Comparison of ENCODE assay signal across 17 cellular contexts in genomic region chr18:35862115-35862640, GRCh38.
DNase-seq lines count a peak whose midpoint lies in the region; ATAC-seq and TF ChIP-seq lines count a peak whose summit lies in the region.
"Had no signal": no experiment of that assay in that cellular context is flagged by ENCODE, and none has a peak within 500 bp of the region (broad histone marks: within the 10 kb centered on the region; RNA-seq: fewer than 3 reads in every experiment).

No MANE protein-coding gene starts in this region.

- no peak overlapping the region; the same call in 1 of the 2 replicates for H4K5ac ChIP-seq in IMR-90 (ENCODE audit: low read depth, low read length)

- TF ChIP-seq CTCF in IMR-90 (conservative IDR thresholded peaks at IDR 0.05; ENCODE audit: low read depth, low read length) (no peak), endodermal cell (conservative IDR thresholded peaks at IDR 0.05) (no peak), left lung (IDR thresholded peaks at IDR 0.05) (no peak), esophagus squamous epithelium (IDR thresholded peaks at IDR 0.05) (no peak), lower lobe of right lung (IDR thresholded peaks at IDR 0.05) (no peak)

- H3K23ac ChIP-seq in IMR-90 (ENCODE audit: low read depth, low read length) (no peak overlapping the region), neuronal stem cell (ENCODE audit: low read depth, low read length, poor library complexity) (no peak overlapping the region)

- no peak overlapping the region for H2BK12ac ChIP-seq in neuronal stem cell (ENCODE audit: low read length)

- H3K4me1 ChIP-seq in IMR-90 (ENCODE audit: control insufficient read depth, insufficient read depth, low read length) (no peaks in the 10 kb centered on the region), endodermal cell (ENCODE audit: control insufficient read depth, insufficient read depth, low read length) (peaks cover 4% of the 10 kb centered on the region), neuronal stem cell (ENCODE audit: control insufficient read depth in 2 of 2, insufficient read depth in 1 of 2, low read depth in 1 of 2, low read length in 2 of 2) (peaks cover 6 to 11% of the 10 kb centered on the region in 2 donors), left lung (no peaks in the 10 kb centered on the region), esophagus squamous epithelium (peaks cover 0 to 6% (median 2%) of the 10 kb centered on the region in 3 donors), lower lobe of right lung (no peaks in the 10 kb centered on the region)
- H3K4me1 ChIP-seq: prostate gland, suprapubic skin had no signal

- H3K4ac ChIP-seq in IMR-90 (ENCODE audit: low read depth, low read length) (no peak overlapping the region), neuronal stem cell (ENCODE audit: low read length) (no peak overlapping the region)

- no peak for DNase-seq in IMR-90
- peak; percentile 39 for DNase-seq in endodermal cell
- DNase-seq in neuronal stem cell (ENCODE audit: low spot score): no peak
- DNase-seq in left lung: no peak
- no peak for DNase-seq in NCI-H524 treated with DMSO at 0.1 percent for 48 hours (lab: John Stamatoyannopoulos, UW)
- DNase-seq in esophagus squamous epithelium (lab: John Stamatoyannopoulos, UW): no peak
- no peak for DNase-seq in lower lobe of right lung
- DNase-seq: CD4-positive, CD25-positive, alpha-beta regulatory T cell; dorsolateral prefrontal cortex; GF-D8; NCI-H2029 treated with DMSO at 0.1 percent for 48 hours; PC-3 had no signal

- no TSS peak for BruUV-seq in IMR-90 (replicated peaks; lab: Mats Ljungman, UMichigan)

- ATAC-seq in GM21423 (IDR thresholded peaks at IDR 0.05; ENCODE audit: unreplicated experiment) (peak; percentile 22), IMR-90 (ENCODE audit: low read depth) (0 out of 2 replicates have a peak, but pooled peaks have one; percentile 14), left lung (no peak), lower lobe of right lung (no peak)
- ATAC-seq: activated CD8-positive, alpha-beta memory T cell treated with anti-CD3 and anti-CD28 coated beads, Interleukin-2, amount 10 ng/mL, durations not matched to agents 7 days and 5 days; PC-3 had no signal

- TF ChIP-seq POLR2A in IMR-90 (IDR thresholded peaks at IDR 0.05; ENCODE audit: low read depth, low read length) (no peak), esophagus squamous epithelium (IDR thresholded peaks at IDR 0.05) (no peak)

- no peak overlapping the region for H2BK5ac ChIP-seq in IMR-90 (ENCODE audit: low read depth, low read length, poor library complexity, severe bottlenecking)
- H2BK5ac ChIP-seq in neuronal stem cell (ENCODE audit: low read length): no peak overlapping the region

- H3K27ac Mint-ChIP-seq in endodermal cell: no peak overlapping the region
- H3K27ac Mint-ChIP-seq: activated CD8-positive, alpha-beta memory T cell treated with anti-CD3 and anti-CD28 coated beads, Interleukin-2, amount 10 ng/mL, durations not matched to agents 7 days and 5 days; CD4-positive, CD25-positive, alpha-beta regulatory T cell; memory B cell had no signal

- no peaks in the 10 kb centered on the region for H3K27me3 Mint-ChIP-seq in endodermal cell (ENCODE audit: insufficient read depth)
- H3K27me3 Mint-ChIP-seq: activated CD8-positive, alpha-beta memory T cell treated with anti-CD3 and anti-CD28 coated beads, Interleukin-2, amount 10 ng/mL, durations not matched to agents 7 days and 5 days; memory B cell had no signal

- no peak overlapping the region for H2AK5ac ChIP-seq in IMR-90 (ENCODE audit: low read depth, low read length)
- no peak overlapping the region for H2AK5ac ChIP-seq in neuronal stem cell (ENCODE audit: low read depth, low read length)

- H3K4me1 Mint-ChIP-seq in endodermal cell: peaks cover 17% of the 10 kb centered on the region
- H3K4me1 Mint-ChIP-seq: CD4-positive, CD25-positive, alpha-beta regulatory T cell had no signal

- H3K4me2 ChIP-seq in IMR-90 (ENCODE audit: low read depth, low read length) (no peak overlapping the region), neuronal stem cell (ENCODE audit: insufficient read depth, low read length, poor library complexity, severe bottlenecking) (no peak overlapping the region)

- no peak overlapping the region for H2BK120ac ChIP-seq in IMR-90 (ENCODE audit: low read depth, low read length)
- H2BK120ac ChIP-seq in neuronal stem cell (ENCODE audit: low read depth, low read length): no peak overlapping the region

- H4K8ac ChIP-seq in IMR-90 (ENCODE audit: low read depth in 2 of 2, low read length in 2 of 2) (no peak overlapping the region), neuronal stem cell (ENCODE audit: low read depth, low read length) (no peak overlapping the region)

- no peaks in the 10 kb centered on the region for H4K20me1 ChIP-seq in IMR-90 (ENCODE audit: insufficient read depth, low read length)

- WGBS in IMR-90 (ENCODE audit: extremely low coverage in 2 of 2, insufficient read length in 1 of 2), 2 experiments: no CpG with 5 or more reads among the region's 4 CpGs
- WGBS in endodermal cell (ENCODE audit: insufficient coverage in 1 of 2, insufficient read length in 1 of 2), 2 experiments: 64 to 84% methylated on average over 1 to 4 of the region's 4 CpGs
- no CpG with 5 or more reads among the region's 4 CpGs for WGBS in neuronal stem cell (ENCODE audit: extremely low coverage in 2 of 2, insufficient read length in 2 of 2, insufficient replicate concordance in 1 of 2), 2 donors
- 40 to 42% methylated on average over 4 of the region's 4 CpGs for WGBS in esophagus squamous epithelium, 2 donors

- POLR2A ChIA-PET in IMR-90 (lab: Charles Lee; ENCODE audit: unreplicated experiment): no interaction called here

- intact Hi-C loops in IMR-90 (cut with micrococcal nuclease) (no loop called here), left lung (cut with DNase I) (no loop called here), esophagus squamous epithelium (cut with DNase I) (no loop called here), lower lobe of right lung (cut with DNase I) (no loop called here)

- H3K18ac ChIP-seq in IMR-90 (ENCODE audit: low read depth, low read length) (no peak overlapping the region), neuronal stem cell (ENCODE audit: low read length) (no peak overlapping the region)

- no peaks in the 10 kb centered on the region for H3K9me3 ChIP-seq in IMR-90 (ENCODE audit: control insufficient read depth, insufficient read depth, low read length)
- H3K9me3 ChIP-seq in endodermal cell (ENCODE audit: control insufficient read depth, low read length): no peaks in the 10 kb centered on the region
- no peaks in the 10 kb centered on the region for H3K9me3 ChIP-seq in neuronal stem cell (replicated peaks in 1 of 2; ENCODE audit: control insufficient read depth in 2 of 2, insufficient read depth in 1 of 2, low read depth in 1 of 2, low read length in 2 of 2)
- H3K9me3 ChIP-seq in left lung: no peaks in the 10 kb centered on the region
- no peaks in the 10 kb centered on the region for H3K9me3 ChIP-seq in esophagus squamous epithelium
- no peaks in the 10 kb centered on the region for H3K9me3 ChIP-seq in lower lobe of right lung
- H3K9me3 ChIP-seq: prostate gland, suprapubic skin had no signal

- no peaks in the 10 kb centered on the region for H3K27me3 ChIP-seq in IMR-90 (ENCODE audit: control insufficient read depth, insufficient read depth, low read length)
- no peaks in the 10 kb centered on the region for H3K27me3 ChIP-seq in endodermal cell (ENCODE audit: control insufficient read depth, insufficient read depth, low read length, poor library complexity, severe bottlenecking)
- H3K27me3 ChIP-seq in neuronal stem cell (ENCODE audit: control insufficient read depth in 3 of 3, insufficient read depth in 3 of 3, low read depth in 1 of 3, low read length in 3 of 3): no peaks in the 10 kb centered on the region
- no peaks in the 10 kb centered on the region for H3K27me3 ChIP-seq in left lung
- no peaks in the 10 kb centered on the region for H3K27me3 ChIP-seq in esophagus squamous epithelium
- H3K27me3 ChIP-seq in lower lobe of right lung (ENCODE audit: low read depth): no peaks in the 10 kb centered on the region
- H3K27me3 ChIP-seq: dorsolateral prefrontal cortex, suprapubic skin had no signal

- H2AFZ ChIP-seq in IMR-90 (replicated peaks; ENCODE audit: low read length, poor library complexity): no peak overlapping the region
- H2AFZ ChIP-seq in neuronal stem cell (ENCODE audit: low read length): peak overlapping the region; percentile 72

- H3K9me1 ChIP-seq in IMR-90 (ENCODE audit: insufficient read depth, low read length): no peaks in the 10 kb centered on the region

- peaks cover 2% of the 10 kb centered on the region for H3K9me3 Mint-ChIP-seq in endodermal cell
- H3K9me3 Mint-ChIP-seq: memory B cell had no signal

- no peaks in the 10 kb centered on the region for H3K36me3 Mint-ChIP-seq in endodermal cell (ENCODE audit: low read depth)
- H3K36me3 Mint-ChIP-seq: activated CD8-positive, alpha-beta memory T cell treated with anti-CD3 and anti-CD28 coated beads, Interleukin-2, amount 10 ng/mL, durations not matched to agents 7 days and 5 days; CD4-positive, CD25-positive, alpha-beta regulatory T cell; memory B cell had no signal

- CTCF ChIA-PET in IMR-90 (lab: Yijun Ruan, JAX): no interaction called here

- dilution Hi-C loops in IMR-90 (cut with HindIII; ENCODE audit: low sequenced_read_pairs, unreplicated experiment): no loop called here

- no peak overlapping the region for H4K91ac ChIP-seq in IMR-90 (ENCODE audit: insufficient read depth, low read depth, low read length)
- H4K91ac ChIP-seq in neuronal stem cell (ENCODE audit: low read depth, low read length, poor library complexity): no peak overlapping the region

- H2BK15ac ChIP-seq in IMR-90 (ENCODE audit: low read depth, low read length) (no peak overlapping the region), neuronal stem cell (ENCODE audit: low read length) (no peak overlapping the region)

- H3K27ac ChIP-seq in IMR-90 (ENCODE audit: insufficient read depth, low read length) (no peak overlapping the region), endodermal cell (ENCODE audit: low read depth, low read length) (no peak overlapping the region), neuronal stem cell (replicated peaks; ENCODE audit: low read length) (no peak overlapping the region), left lung (no peak overlapping the region), esophagus squamous epithelium (no peak overlapping the region), lower lobe of right lung (no peak overlapping the region)
- H3K27ac ChIP-seq: prostate gland, suprapubic skin had no signal

- H2AK9ac ChIP-seq in IMR-90 (replicated peaks; ENCODE audit: low read depth, low read length, poor library complexity): no peak overlapping the region

- H3K56ac ChIP-seq in IMR-90 (ENCODE audit: extremely low read depth, insufficient read depth, low read length): no peak overlapping the region

- no peaks in the 10 kb centered on the region for H3K36me3 ChIP-seq in IMR-90 (ENCODE audit: control insufficient read depth, insufficient read depth, low read length)
- H3K36me3 ChIP-seq in endodermal cell (ENCODE audit: control insufficient read depth, insufficient read depth, low read length): no peaks in the 10 kb centered on the region
- no peaks in the 10 kb centered on the region for H3K36me3 ChIP-seq in neuronal stem cell (replicated peaks in 1 of 2; ENCODE audit: control insufficient read depth in 2 of 2, insufficient read depth in 2 of 2, low read length in 2 of 2)
- no peaks in the 10 kb centered on the region for H3K36me3 ChIP-seq in left lung
- H3K36me3 ChIP-seq in esophagus squamous epithelium: no peaks in the 10 kb centered on the region
- no peaks in the 10 kb centered on the region for H3K36me3 ChIP-seq in lower lobe of right lung
- H3K36me3 ChIP-seq: prostate gland, suprapubic skin had no signal

- H2BK20ac ChIP-seq in IMR-90 (ENCODE audit: low read depth, low read length): no peak overlapping the region

- no peaks in the 10 kb centered on the region for H3K79me1 ChIP-seq in IMR-90 (ENCODE audit: low read depth in 1 of 2, low read length in 2 of 2)
- no peaks in the 10 kb centered on the region for H3K79me1 ChIP-seq in neuronal stem cell (ENCODE audit: low read depth, low read length)

- TF ChIP-seq RAD21 in IMR-90 (IDR thresholded peaks at IDR 0.05; ENCODE audit: low read length): no peak

- in situ Hi-C loops in IMR-90 (cut with MboI; ENCODE audit: low sequenced_read_pairs): no loop called here

- H3K14ac ChIP-seq in IMR-90 (replicated peaks; ENCODE audit: low read depth, low read length) (no peak overlapping the region), neuronal stem cell (ENCODE audit: low read length) (no peak overlapping the region)

- no peak overlapping the region for H3K4me3 ChIP-seq in IMR-90 (ENCODE audit: insufficient read depth, low read depth, low read length)
- H3K4me3 ChIP-seq in endodermal cell (ENCODE audit: low read length): no peak overlapping the region
- no peak overlapping the region for H3K4me3 ChIP-seq in neuronal stem cell (ENCODE audit: low read length in 2 of 2)
- H3K4me3 ChIP-seq in left lung: no peak overlapping the region
- no peak overlapping the region for H3K4me3 ChIP-seq in esophagus squamous epithelium
- no peak overlapping the region for H3K4me3 ChIP-seq in lower lobe of right lung
- H3K4me3 ChIP-seq: prostate gland, suprapubic skin had no signal

- no peak overlapping the region for H3K4me3 Mint-ChIP-seq in endodermal cell
- H3K4me3 Mint-ChIP-seq: activated CD8-positive, alpha-beta memory T cell treated with anti-CD3 and anti-CD28 coated beads, Interleukin-2, amount 10 ng/mL, durations not matched to agents 7 days and 5 days; CD4-positive, CD25-positive, alpha-beta regulatory T cell; memory B cell had no signal

- H3K9ac ChIP-seq in IMR-90 (ENCODE audit: low read depth, low read length) (no peak overlapping the region), endodermal cell (ENCODE audit: extremely low read depth, low read length, poor library complexity, severe bottlenecking) (no peak overlapping the region), neuronal stem cell (ENCODE audit: low read depth, low read length, poor library complexity) (no peak overlapping the region)

Comparison
In these comparisons a context has a peak if more than half of its experiments do, and no peak if none do; other contexts are left out.
1. ATAC-seq: peak in GM21423 (single experiment) and IMR-90 (single experiment); none in left lung (single experiment) and lower lobe of right lung (0 of 2).